In genomic region chr20:62933966-62934365, GRCh38 we compare ENCODE assay signal across 1 cellular context.
TF ChIP-seq lines count a peak whose summit lies in the region.

No MANE protein-coding gene starts in this region.

TF ChIP-seq in K562, 482 proteins besides CTCF, POLR2A, EP300 and RAD21:
- no peak for TF ChIP-seq RBM22 (IDR thresholded peaks at IDR 0.05; ENCODE audit: low read depth, low read length, poor library complexity, severe bottlenecking)
- TF ChIP-seq ZNF583 (CRISPR knock-in tag; IDR thresholded peaks at IDR 0.05), result no peak
- no peak for TF ChIP-seq SOX6 (IDR thresholded peaks at IDR 0.05)
- TF ChIP-seq OTX1 (CRISPR knock-in tag; IDR thresholded peaks at IDR 0.05), result no peak
- no peak for TF ChIP-seq POLR3A (IDR thresholded peaks at IDR 0.05; ENCODE audit: borderline replicate concordance, extremely low read depth, insufficient read depth, insufficient read length)
- no peak for TF ChIP-seq EP400 (IDR thresholded peaks at IDR 0.05)
- TF ChIP-seq ZC3H8 (IDR thresholded peaks at IDR 0.05), result no peak
- no peak for TF ChIP-seq PYGO2 (tag; IDR thresholded peaks at IDR 0.05)
- no peak for TF ChIP-seq NCOR1 (IDR thresholded peaks at IDR 0.05)
- TF ChIP-seq ZNF12 (CRISPR knock-in tag; IDR thresholded peaks at IDR 0.05), result no peak
- no peak for TF ChIP-seq RB1 (IDR thresholded peaks at IDR 0.05; ENCODE audit: low read depth)
- no peak for TF ChIP-seq ZFP1 (CRISPR knock-in tag; IDR thresholded peaks at IDR 0.05)
